Comparison of ENCODE assay signal across 23 cellular contexts in genomic region chr2:83478037-83478436, GRCh38.
DNase-seq lines count a peak whose midpoint lies in the region; ATAC-seq, FAIRE-seq and TF ChIP-seq lines count a peak whose summit lies in the region.
"Had no signal": no experiment of that assay in that cellular context is flagged by ENCODE, and none has a peak within 500 bp of the region (broad histone marks: within the 10 kb centered on the region; RNA-seq: fewer than 3 reads in every experiment).

No MANE protein-coding gene starts in this region.

- peaks cover 91% of the 10 kb centered on the region for H3K9me3 ChIP-seq in HepG2 (ENCODE audit: low read length)
- H3K9me3 ChIP-seq: A549; BE2C; BLaER1 treated with 17β-estradiol and CSF1 and Interleukin-3, amounts not matched to agents 10 nM and 100 nM had no signal

- no peaks in the 10 kb centered on the region for H3K36me3 Mint-ChIP-seq in Calu3 (ENCODE audit: insufficient read depth, unreplicated experiment)
- H3K36me3 Mint-ChIP-seq: CD14-positive monocyte; CD8-positive, alpha-beta memory T cell had no signal

- peaks cover 6% of the 10 kb centered on the region for H3K9me3 Mint-ChIP-seq in Calu3 (ENCODE audit: low read depth, unreplicated experiment)
- H3K9me3 Mint-ChIP-seq: GM23338, H9 had no signal

- no peak overlapping the region for H3K27ac ChIP-seq in HepG2 (ENCODE audit: extremely low read length, insufficient read depth, low read length)
- H3K27ac ChIP-seq: 22Rv1; A549; BLaER1 treated with 17β-estradiol and CSF1 and Interleukin-3, amounts not matched to agents 10 nM and 100 nM had no signal

- no peak overlapping the region for H3K27ac Mint-ChIP-seq in Calu3 (ENCODE audit: unreplicated experiment)
- H3K27ac Mint-ChIP-seq: CD14-positive monocyte; CD4-positive, alpha-beta T cell; CD8-positive, alpha-beta memory T cell; GM23338; H9 had no signal

- no peak for ATAC-seq in HepG2
- ATAC-seq: A549, GM23338, HCT116 had no signal

- no TSS peak for BruUV-seq in Calu3 (replicated peaks; lab: Mats Ljungman, UMichigan)
- BruUV-seq in HepG2 (replicated peaks; lab: Mats Ljungman, UMichigan), result no TSS peak

- intact Hi-C loops in Calu3 (cut with micrococcal nuclease; ENCODE audit: unreplicated experiment) (no loop called here), HepG2 (cut with micrococcal nuclease; ENCODE audit: unreplicated experiment) (no loop called here)

- H3K27me3 Mint-ChIP-seq in Calu3 (ENCODE audit: unreplicated experiment), result no peaks in the 10 kb centered on the region
- H3K27me3 Mint-ChIP-seq: CD4-positive, alpha-beta T cell; CD8-positive, alpha-beta memory T cell had no signal

- POLR2A ChIA-PET in HepG2 (lab: Yijun Ruan, JAX), result no interaction called here

- H3K4me1 Mint-ChIP-seq in Calu3 (ENCODE audit: low read depth, unreplicated experiment), result peaks cover 8% of the 10 kb centered on the region
- H3K4me1 Mint-ChIP-seq: CD14-positive monocyte; CD8-positive, alpha-beta memory T cell; GM23338 had no signal

- in situ Hi-C loops in HepG2 (cut with HindIII; ENCODE audit: extremely low pct_ligation_motif_present, low pct_unique_long_range_greater_than_20kb), result no loop called here

- H3K4me3 ChIP-seq in HepG2 (replicated peaks in 1 of 3; ENCODE audit: insufficient read depth in 1 of 3, low read depth in 2 of 3, low read length in 3 of 3) (no peak overlapping the region), foreskin fibroblast (ENCODE audit: low read depth in 1 of 2, low read length in 2 of 2) (no peak overlapping the region)
- H3K4me3 ChIP-seq: A549; BLaER1 treated with 17β-estradiol and CSF1 and Interleukin-3, amounts not matched to agents 10 nM and 100 nM; GM23338 had no signal

- DNase-seq in Calu3, result peak; percentile 12
- DNase-seq in HepG2 (ENCODE audit: low spot score), result no peak
- DNase-seq in mucosa of gallbladder (ENCODE audit: low spot score), result peak; percentile 44
- no peak for DNase-seq in foreskin fibroblast
- DNase-seq in SHP77 (lab: John Stamatoyannopoulos, UW), result no peak
- no peak for DNase-seq in A172 (ENCODE audit: low spot score)
- DNase-seq: ACHN; AML-193; BE2C; CD4-positive, alpha-beta T cell; CD8-positive, alpha-beta memory T cell; DMS53; DMS79 treated with DMSO at 0.1 percent for 48 hours; GF-D8; H9 had no signal

- TF ChIP-seq EP300 in HepG2 (IDR thresholded peaks at IDR 0.05; ENCODE audit: low read depth in 2 of 2, low read length in 2 of 2), result no peak
- TF ChIP-seq EP300 in HepG2 (CRISPR knock-in tag; IDR thresholded peaks at IDR 0.05; ENCODE audit: borderline replicate concordance), result no peak

- H3K27me3 ChIP-seq in HepG2 (ENCODE audit: control insufficient read depth in 1 of 2, insufficient read depth in 2 of 2, low read length in 2 of 2), result no peaks in the 10 kb centered on the region
- H3K27me3 ChIP-seq: BE2C; BLaER1 treated with 17β-estradiol and CSF1 and Interleukin-3, amounts not matched to agents 10 nM and 100 nM had no signal

- no peaks in the 10 kb centered on the region for H3K79me2 ChIP-seq in HepG2 (ENCODE audit: insufficient read depth, low read length)

- no peak overlapping the region for H3K4me2 ChIP-seq in HepG2 (ENCODE audit: low read depth, low read length)
- H3K4me2 ChIP-seq: A549; BLaER1 treated with 17β-estradiol and CSF1 and Interleukin-3, amounts not matched to agents 10 nM and 100 nM; GM23338 had no signal

- no peak for TF ChIP-seq CTCF in Calu3 (IDR thresholded peaks at IDR 0.05; ENCODE audit: unreplicated experiment)
- TF ChIP-seq CTCF in HepG2 (CRISPR knock-in tag; IDR thresholded peaks at IDR 0.05), result no peak
- no peak for TF ChIP-seq CTCF in foreskin fibroblast (IDR thresholded peaks at IDR 0.05; ENCODE audit: low read depth, low read length)

- no peak overlapping the region for H2AFZ ChIP-seq in HepG2 (ENCODE audit: low read length)
- H2AFZ ChIP-seq: GM23338 had no signal

- no peak overlapping the region for H3K9ac ChIP-seq in HepG2 (ENCODE audit: insufficient read depth, low read depth, low read length)
- H3K9ac ChIP-seq: BLaER1 treated with 17β-estradiol and CSF1 and Interleukin-3, amounts not matched to agents 10 nM and 100 nM had no signal

- H3K36me3 ChIP-seq in HepG2 (replicated peaks in 1 of 2; ENCODE audit: control insufficient read depth in 1 of 2, insufficient read depth in 2 of 2, low read length in 2 of 2), result no peaks in the 10 kb centered on the region
- H3K36me3 ChIP-seq: BE2C; BLaER1 treated with 17β-estradiol and CSF1 and Interleukin-3, amounts not matched to agents 10 nM and 100 nM had no signal

- TF ChIP-seq POLR2A in HepG2 (IDR thresholded peaks at IDR 0.05; ENCODE audit: insufficient read depth in 1 of 2, low read depth in 2 of 2, low read length in 2 of 2), result no peak

- H4K20me1 ChIP-seq in HepG2 (ENCODE audit: insufficient read depth, low read length), result no peaks in the 10 kb centered on the region
- H4K20me1 ChIP-seq: BLaER1 treated with 17β-estradiol and CSF1 and Interleukin-3, amounts not matched to agents 10 nM and 100 nM had no signal

- under 1% methylated on average over 4 of the region's 4 CpGs for WGBS in HepG2 (ENCODE audit: low lambda C conversion rate)

- FAIRE-seq in HepG2 (lab: Jason Lieb, UNC), result no peak
- FAIRE-seq: A549, GM12891, GM18507 had no signal

- CTCF ChIA-PET in Calu3 (lab: Charles Lee) (no interaction called here), HepG2 (lab: Yijun Ruan, JAX; ENCODE audit: low intra/inter-chr PET ratio, low total read pairs) (no interaction called here)

- no peak for TF ChIP-seq RAD21 in HepG2 (CRISPR knock-in tag; IDR thresholded peaks at IDR 0.05)

- H3K4me3 Mint-ChIP-seq in Calu3 (ENCODE audit: low read depth, unreplicated experiment), result peak overlapping the region; percentile 8
- H3K4me3 Mint-ChIP-seq: CD14-positive monocyte; CD4-positive, alpha-beta T cell; CD8-positive, alpha-beta memory T cell; GM23338; H9 had no signal

- H3K4me1 ChIP-seq in HepG2 (ENCODE audit: insufficient read depth, low read length), result no peaks in the 10 kb centered on the region
- H3K4me1 ChIP-seq: A549, BE2C had no signal

TF ChIP-seq in HepG2, 621 proteins besides CTCF, POLR2A, EP300 and RAD21:
- no peak for TF ChIP-seq CBX5 (CRISPR knock-in tag; IDR thresholded peaks at IDR 0.05; ENCODE audit: borderline replicate concordance)
- no peak for TF ChIP-seq PCBP2 (optimal IDR thresholded peaks at IDR 0.05; ENCODE audit: low read depth, low read length, poor library complexity, severe bottlenecking)
- TF ChIP-seq TBX3 (IDR thresholded peaks at IDR 0.05; ENCODE audit: borderline replicate concordance), result no peak
- no peak for TF ChIP-seq ZNF44 (CRISPR knock-in tag; IDR thresholded peaks at IDR 0.05)
- peak; percentile 44; the same call in 1 of the 2 replicates for TF ChIP-seq ONECUT2 (CRISPR knock-in tag; IDR thresholded peaks at IDR 0.05)
- no peak for TF ChIP-seq ZNF263 (CRISPR knock-in tag; IDR thresholded peaks at IDR 0.05)
TF ChIP-seq in HepG2: peak in this region for 1.

Comparison
In these comparisons a context has a peak if more than half of its experiments do, and no peak if none do; other contexts are left out.
1. DNase-seq: peak in Calu3 (single experiment) and mucosa of gallbladder (single experiment); none in HepG2 (single experiment), foreskin fibroblast (0 of 2), SHP77 (0 of 2) and A172 (single experiment).